8 cellular contexts compared by ENCODE assay signal in the genomic region with DNA sequence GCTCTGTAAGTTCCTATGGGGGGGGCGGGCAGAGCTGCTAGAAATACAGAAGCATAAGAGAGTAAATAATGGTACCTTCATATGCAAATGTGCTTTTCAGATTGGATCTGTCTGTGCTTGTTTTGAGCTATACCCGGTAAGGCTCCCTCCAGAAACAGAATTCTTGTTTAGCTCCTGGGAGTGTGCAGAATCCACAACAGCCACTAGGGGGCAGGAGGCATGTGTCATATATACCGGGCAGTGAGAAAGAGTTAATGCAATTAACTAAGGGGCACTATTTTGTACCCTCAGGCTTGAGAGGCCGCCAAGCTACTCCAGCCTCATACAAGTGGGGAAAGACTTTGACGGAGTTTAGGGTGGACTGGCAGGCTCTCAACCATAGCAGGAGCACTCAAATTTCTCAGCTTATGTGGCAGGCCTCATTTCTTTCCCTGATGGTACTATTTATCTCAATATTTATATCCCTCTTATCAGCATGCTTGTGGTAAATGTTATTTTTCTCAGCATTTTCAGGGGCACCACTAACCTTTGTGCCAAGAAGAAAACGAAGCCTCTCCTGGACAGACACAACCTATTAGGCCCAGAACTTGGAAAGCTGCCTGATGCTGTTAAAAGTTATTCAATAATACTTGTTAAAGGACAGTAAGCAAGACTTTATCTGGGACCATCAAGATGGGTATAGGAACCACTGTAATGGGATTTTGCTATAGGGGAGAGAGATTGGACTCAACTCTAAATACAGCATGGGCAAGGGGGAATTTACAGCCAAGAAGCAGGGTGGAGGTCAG. TPM values are rescaled to one million over a fixed set of nuclear protein-coding genes. Genes with fewer than 3 reads are reported as not detected.
DNase-seq lines count a peak whose midpoint lies in the region; ATAC-seq and TF ChIP-seq lines count a peak whose summit lies in the region.

No MANE protein-coding gene starts in this region.

- no peaks in the 10 kb centered on the region for H3K27me3 ChIP-seq in GM23248 (replicated peaks; ENCODE audit: insufficient read depth)
- H3K27me3 ChIP-seq in adrenal gland, result no peaks in the 10 kb centered on the region
- H3K27me3 ChIP-seq in gastrocnemius medialis, result no peaks in the 10 kb centered on the region

- H3K4me1 ChIP-seq in GM23248 (ENCODE audit: insufficient read depth), result no peaks in the 10 kb centered on the region
- peaks cover 0 to 8% of the 10 kb centered on the region in 2 donors for H3K4me1 ChIP-seq in adrenal gland (replicated peaks in 1 of 2)
- H3K4me1 ChIP-seq in gastrocnemius medialis, result peaks cover 0 to 6% of the 10 kb centered on the region in 2 donors

- intact Hi-C loops in adrenal gland (cut with DNase I), result loop anchor here in 1 of 2 donors (10.0 kb wide), 1 partner anchor 161 kb away; no protein-coding TSS in a partner anchor
- intact Hi-C loops in left ventricle myocardium superior (cut with micrococcal nuclease), result loop anchor here (10.0 kb wide), 1 partner anchor 161 kb away; no protein-coding TSS in a partner anchor
- intact Hi-C loops in gastrocnemius medialis (cut with DNase I; ENCODE audit: low total_unique reads), result loop anchor here (1.0 to 5.0 kb wide), 4 partner anchors 23 to 157 kb away; a partner anchor contains a TSS

- POLR2A ChIA-PET in T-cell (lab: Charles Lee), result interaction anchor here in 1 of 2 donors (1.0 to 1.2 kb wide), 3 partner anchors 17 to 78 kb away, joined by 3 to 4 read pairs (median 3); a partner anchor contains a TSS

- H3K4me3 ChIP-seq in GM23248 (no peak overlapping the region), adrenal gland (no peak overlapping the region), gastrocnemius medialis (no peak overlapping the region)

- TF ChIP-seq CTCF in adrenal gland (IDR thresholded peaks at IDR 0.05) (peak; percentile 83 to 96 (median 89)), gastrocnemius medialis (IDR thresholded peaks at IDR 0.05 in 4 of 5, conservative IDR thresholded peaks at IDR 0.05 in 1 of 5) (peak; percentile 79 to 95 (median 89))

- no peaks in the 10 kb centered on the region for H3K9me3 Mint-ChIP-seq in T-cell

- H3K36me3 Mint-ChIP-seq in T-cell, result no peaks in the 10 kb centered on the region

- no peak overlapping the region for H3K27ac Mint-ChIP-seq in T-cell

- no peak overlapping the region for H3K9ac ChIP-seq in GM23248

- H3K4me1 Mint-ChIP-seq in T-cell, result peaks cover 0 to 3% (median 2%) of the 10 kb centered on the region in 3 donors

- DNase-seq in Caki2 (ENCODE audit: low read depth) (peak; percentile 46), GM23248 (peak; percentile 69), NCI-H1048 (lab: John Stamatoyannopoulos, UW) (peak; percentile 58), T-cell (peak; percentile 14 to 72 (median 62)), adrenal gland (peak; percentile 58 to 90 (median 80)), left ventricle myocardium superior (peak; percentile 77), gastrocnemius medialis (peak; percentile 48 to 69)

- H3K9me3 ChIP-seq in GM23248 (ENCODE audit: low read depth) (no peaks in the 10 kb centered on the region), adrenal gland (replicated peaks in 1 of 3) (no peaks in the 10 kb centered on the region), gastrocnemius medialis (no peaks in the 10 kb centered on the region)

- TF ChIP-seq POLR2A in adrenal gland (IDR thresholded peaks at IDR 0.05), result no peak
- no peak for TF ChIP-seq POLR2A in gastrocnemius medialis (IDR thresholded peaks at IDR 0.05)

- ATAC-seq in T-cell (replicated peaks in 1 of 4), result peak; percentile 77 to 92 (median 90)
- ATAC-seq in left ventricle myocardium superior, result peak; percentile 89
- ATAC-seq in gastrocnemius medialis, result peak; percentile 82 to 91
- no peak for ATAC-seq in GM21367 (IDR thresholded peaks at IDR 0.05; ENCODE audit: unreplicated experiment)

- H3F3A ChIP-seq in GM23248 (ENCODE audit: insufficient read depth), result no peaks in the 10 kb centered on the region

- H3K36me3 ChIP-seq in GM23248 (ENCODE audit: low read depth) (no peaks in the 10 kb centered on the region), adrenal gland (replicated peaks in 1 of 2) (no peaks in the 10 kb centered on the region), gastrocnemius medialis (no peaks in the 10 kb centered on the region)

- peak overlapping the region; percentile 63 for H2AFZ ChIP-seq in GM23248

- no peaks in the 10 kb centered on the region for H4K20me1 ChIP-seq in GM23248 (ENCODE audit: insufficient read depth)

- no peak overlapping the region for H3K4me3 Mint-ChIP-seq in T-cell

- CTCF ChIA-PET in T-cell (lab: Charles Lee), result interaction anchor here (0.5 to 3.1 kb wide), 17 partner anchors 8 to 172 kb away, joined by 3 to 30 read pairs (median 5); a partner anchor contains a TSS

- 2% methylated on average over 6 of the region's 6 CpGs for WGBS in GM23248 (ENCODE audit: low coverage in 1 of 2, low lambda C conversion rate in 2 of 2, missing lambda C conversion rate in 2 of 2), 2 experiments
- WGBS in adrenal gland, 4 donors, result 7 to 14% (median 8%) methylated on average over 6 of the region's 6 CpGs

- H3K27ac ChIP-seq in GM23248, result no peak overlapping the region
- H3K27ac ChIP-seq in adrenal gland, result peak overlapping the region in 2 of 5 donors; percentile 33 to 59
- H3K27ac ChIP-seq in gastrocnemius medialis, result peak overlapping the region in 3 of 4 donors; percentile 25 to 56 (median 39)

- in situ Hi-C loops in Caki2 (cut with HindIII; ENCODE audit: low pct_unique_long_range_greater_than_20kb, low sequenced_read_pairs) (no loop called here), GM23248 (cut with MboI) (no loop called here), gastrocnemius medialis (cut with MboI; ENCODE audit: low sequenced_read_pairs in 4 of 4) (loop anchor here in 3 of 4 donors (10.0 to 25.0 kb wide), 2 partner anchors 148 to 161 kb away; no protein-coding TSS in a partner anchor)

- H3K27me3 Mint-ChIP-seq in T-cell, result no peaks in the 10 kb centered on the region

- no peaks in the 10 kb centered on the region for H3K9me2 ChIP-seq in GM23248 (ENCODE audit: insufficient read depth)

- H3K4me2 ChIP-seq in GM23248 (ENCODE audit: unreplicated experiment), result no peak overlapping the region

- no peaks in the 10 kb centered on the region for H3K79me2 ChIP-seq in GM23248 (ENCODE audit: insufficient read depth)

RNA-seq across cellular contexts. Expression of a gene that starts 10.7 kb away (rescaled TPM):
- 62.6 and 87.5 TPM in 2 replicates for total RNA-seq in Caki2 (2014; rRNA removed; shearing (Covaris generic); ENCODE audit: low replicate concordance)
- total RNA-seq in GM23248 (2014; rRNA removed; shearing (Covaris generic)), result 9.4 and 11.8 TPM in 2 replicates
- 6.8 and 8.7 TPM in 2 replicates for polyA plus RNA-seq in GM23248 (2016; fragmentation: Nextera tagmentation; extraction: Ambion mirVana)
- total RNA-seq in T-cell, result 10 to 100 TPM; 12.7 to 20.0 (median 17.8) TPM
- 10 to 100 TPM; 19.9 to 31.7 (median 25.8) TPM for total RNA-seq in adrenal gland
- 10 to 100 TPM; 28.1 to 37.9 (median 32.9) TPM for polyA plus RNA-seq in adrenal gland
- total RNA-seq in left ventricle myocardium superior, result 14.2 TPM
- 10 to 100 TPM; 18.3 to 39.4 (median 28.5) TPM for total RNA-seq in gastrocnemius medialis

RNA-seq across cellular contexts. Expression of a gene that starts 16.9 kb away (rescaled TPM):
- total RNA-seq in Caki2 (2014; rRNA removed; shearing (Covaris generic); ENCODE audit: low replicate concordance), result 819 and 952 TPM in 2 replicates
- 586 and 786 TPM in 2 replicates for total RNA-seq in GM23248 (2014; rRNA removed; shearing (Covaris generic))
- polyA plus RNA-seq in GM23248 (2016; fragmentation: Nextera tagmentation; extraction: Ambion mirVana) (1,286 and 1,305 TPM in 2 replicates), adrenal gland (1,000 to 10,000 TPM in 2 of 3 donors, 100 to 1,000 TPM in 1; 588 to 2,867 (median 1,416) TPM)
- total RNA-seq in T-cell (100 to 1,000 TPM; 669 to 892 (median 718) TPM), adrenal gland (1,000 to 10,000 TPM; 1,297 to 2,928 (median 2,139) TPM), left ventricle myocardium superior (1,672 TPM), gastrocnemius medialis (1,000 to 10,000 TPM; 1,099 to 1,543 (median 1,420) TPM)

RNA-seq across cellular contexts. Expression of a gene that starts 51.4 kb away (rescaled TPM):
- total RNA-seq in Caki2 (2014; rRNA removed; shearing (Covaris generic); ENCODE audit: low replicate concordance), result 1.2 TPM in 1 of 2 replicates, not detected in the other
- 23.9 and 25.8 TPM in 2 replicates for total RNA-seq in GM23248 (2014; rRNA removed; shearing (Covaris generic))
- polyA plus RNA-seq in GM23248 (2016; fragmentation: Nextera tagmentation; extraction: Ambion mirVana), result 19.5 and 19.6 TPM in 2 replicates
- total RNA-seq in T-cell, result 100 to 1,000 TPM in 4 of 5 donors, 10 to 100 TPM in 1; 91.3 to 127 (median 122) TPM
- total RNA-seq in adrenal gland, result 100 to 1,000 TPM in 1 of 8 donors, 10 to 100 TPM in 7; 34.1 to 110 (median 47.3) TPM
- 10 to 100 TPM; 23.3 to 67.3 (median 61.7) TPM for polyA plus RNA-seq in adrenal gland
- 8.1 TPM for total RNA-seq in left ventricle myocardium superior
- total RNA-seq in gastrocnemius medialis, result 1 to 10 TPM; 2.9 to 4.4 (median 3.4) TPM

Comparison
In these comparisons a context has a peak if more than half of its experiments do, and no peak if none do; other contexts are left out.
1. in situ Hi-C loops: an anchor here in gastrocnemius medialis (10.0 to 25.0 kb wide); none called in Caki2 and GM23248.